18 cellular contexts compared by ENCODE assay signal in the genomic region with DNA sequence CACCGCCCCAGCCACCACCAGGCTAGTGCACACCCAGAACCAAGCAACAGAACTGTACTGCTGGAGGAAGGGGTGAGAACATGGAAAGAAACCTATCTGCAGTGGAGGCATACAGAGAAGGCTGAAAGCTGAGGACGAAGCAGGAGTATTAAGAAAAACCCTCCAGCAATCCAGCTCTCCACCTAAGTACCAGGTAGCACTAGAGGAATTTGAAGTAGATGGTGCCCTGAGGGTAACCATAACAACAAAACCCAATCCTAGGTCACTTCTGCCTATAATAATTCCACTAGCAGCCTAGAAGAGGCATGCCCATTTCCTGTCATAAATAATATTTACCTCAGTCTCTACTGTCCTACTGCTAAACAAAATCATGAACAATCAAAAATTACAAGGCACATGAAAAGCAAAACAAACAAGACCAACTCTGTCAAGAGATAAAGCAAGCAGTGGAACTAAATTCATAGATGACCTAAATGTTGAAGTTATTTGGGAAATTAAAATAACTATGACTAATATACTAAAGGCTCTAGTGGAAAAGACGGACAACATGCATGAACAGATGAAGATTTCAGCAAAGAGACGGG.
"Had no signal": no experiment of that assay in that cellular context is flagged by ENCODE, and none has a peak within 500 bp of the region (broad histone marks: within the 10 kb centered on the region; RNA-seq: fewer than 3 reads in every experiment).

No MANE protein-coding gene starts in this region.

- H3K9me3 ChIP-seq: colonic mucosa, thyroid gland had no signal

- H3K27me3 ChIP-seq: brain microvascular endothelial cell, colonic mucosa, foreskin keratinocyte, thyroid gland had no signal

- DNase-seq: activated B cell treated with CpG ODN at 0.5 μM for 24 hours; activated CD4-positive, alpha-beta memory T cell treated with anti-CD3 and anti-CD28 coated beads for 36 hours; activated CD4-positive, alpha-beta T cell treated with anti-CD3 and anti-CD28 coated beads for 4 hours; activated CD8-positive, alpha-beta memory T cell treated with anti-CD3 and anti-CD28 coated beads, Interleukin-2, amount 10 ng/mL, durations not matched to agents 7 days and 5 days; activated naive CD8-positive, alpha-beta T cell treated with anti-CD3 and anti-CD28 coated beads, Interleukin-2, amount 10 ng/mL, durations not matched to agents 7 days and 5 days; anterior cingulate cortex; brain microvascular endothelial cell; central memory CD4-positive, alpha-beta T cell; colonic mucosa; posterior cingulate gyrus; retina; stimulated activated CD4-positive, alpha-beta T cell treated with anti-CD3 and anti-CD28 coated beads, Interleukin-12 subunit alpha, Interleukin-12 subunit beta, amount 100 ng/mL, for 4 hours; stimulated activated CD4-positive, alpha-beta T cell treated with anti-CD3 and anti-CD28 coated beads, Interleukin-1b, Interleukin-23, amount 100 ng/mL, for 48 hours; stimulated activated CD8-positive, alpha-beta memory T cell treated with anti-CD3 and anti-CD28 coated beads, Interleukin-4, amount 100 ng/mL, for 48 hours; stimulated activated naive CD4-positive, alpha-beta T cell treated with Interleukin-2 at 50 U/mL for 16 hours; thyroid gland had no signal

- H3K27ac ChIP-seq: brain microvascular endothelial cell, colonic mucosa, foreskin keratinocyte, thyroid gland had no signal

- ATAC-seq: activated CD8-positive, alpha-beta memory T cell treated with anti-CD3 and anti-CD28 coated beads, Interleukin-2, amount 10 ng/mL, durations not matched to agents 7 days and 5 days; foreskin keratinocyte; natural killer cell treated with Interleukin-12 subunit alpha and Interleukin-12 subunit beta and Interleukin-15 and Interleukin-18, amount 100 ng/mL, for 72 hours had no signal

- H3K36me3 ChIP-seq: colonic mucosa, thyroid gland had no signal

- H3K4me3 ChIP-seq: colonic mucosa, thyroid gland had no signal

- H3K4me1 ChIP-seq: colonic mucosa, thyroid gland had no signal
